20 cellular contexts compared by ENCODE assay signal in genomic region chr17:40608061-40608581, GRCh38. TPM values are rescaled to one million over a fixed set of nuclear protein-coding genes. Genes with fewer than 3 reads are reported as not detected.
DNase-seq lines count a peak whose midpoint lies in the region; ATAC-seq, FAIRE-seq and TF ChIP-seq lines count a peak whose summit lies in the region.
"Had no signal": no experiment of that assay in that cellular context is flagged by ENCODE, and none has a peak within 500 bp of the region (broad histone marks: within the 10 kb centered on the region; RNA-seq: fewer than 3 reads in every experiment).

No MANE protein-coding gene starts in this region.

- no peaks in the 10 kb centered on the region for H3K9me3 ChIP-seq in lower lobe of right lung
- no peaks in the 10 kb centered on the region for H3K9me3 ChIP-seq in upper lobe of left lung
- H3K9me3 ChIP-seq: gastroesophageal sphincter, spleen had no signal

- DNase-seq in activated naive CD4-positive, alpha-beta T cell treated with anti-CD3 and anti-CD28 coated beads for 36 hours, result peak; percentile 64
- no peak for DNase-seq in activated naive CD4-positive, alpha-beta T cell treated with Interleukin-2 at 50 U/mL for 16 hours
- peak; percentile 56 to 59 for DNase-seq in activated T-cell treated with anti-CD3 and anti-CD28 coated beads, Interleukin-2, amount 50 U/mL, for 72 hours
- DNase-seq in lower lobe of right lung (no peak), upper lobe of left lung (no peak), urothelium cell line (ENCODE audit: low spot score) (no peak), head of caudate nucleus (no peak)
- DNase-seq: left ventricle myocardium superior, NCI-H1092 treated with DMSO at 0.1 percent for 48 hours, PC-9, spleen had no signal

- no peaks in the 10 kb centered on the region for H3K36me3 ChIP-seq in lower lobe of right lung
- no peaks in the 10 kb centered on the region for H3K36me3 ChIP-seq in upper lobe of left lung
- H3K36me3 ChIP-seq: gastroesophageal sphincter, spleen had no signal

- no peak for TF ChIP-seq CTCF in lower lobe of right lung (IDR thresholded peaks at IDR 0.05)
- TF ChIP-seq CTCF in upper lobe of left lung (IDR thresholded peaks at IDR 0.05), result no peak

- WGBS in upper lobe of left lung, 2 donors, result 71 to 78% methylated on average over 6 of the region's 6 CpGs

- H3K27ac Mint-ChIP-seq in activated naive CD4-positive, alpha-beta T cell treated with anti-CD3 and anti-CD28 coated beads for 36 hours, result peak overlapping the region; percentile 73
- H3K27ac Mint-ChIP-seq in activated T-cell treated with anti-CD3 and anti-CD28 coated beads, Interleukin-2, amount 50 U/mL, for 72 hours, result peak overlapping the region; percentile 71
- H3K27ac Mint-ChIP-seq: GM23338, nephron had no signal

- H3K4me3 ChIP-seq in lower lobe of right lung (no peak overlapping the region), upper lobe of left lung (no peak overlapping the region)
- H3K4me3 ChIP-seq: coronary artery, gastroesophageal sphincter, GM23338, PC-9, SK-N-MC, spleen had no signal

- CTCF ChIA-PET in activated naive CD4-positive, alpha-beta T cell treated with anti-CD3 and anti-CD28 coated beads for 36 hours (lab: Charles Lee), result interaction anchor here (0.8 to 11.7 kb wide), 2 partner anchors 27 to 47 kb away, joined by 3 to 205 read pairs; partner anchors contain the start of gene CCR7

- no peaks in the 10 kb centered on the region for H3K9me3 Mint-ChIP-seq in activated naive CD4-positive, alpha-beta T cell treated with anti-CD3 and anti-CD28 coated beads for 36 hours
- no peaks in the 10 kb centered on the region for H3K9me3 Mint-ChIP-seq in activated T-cell treated with anti-CD3 and anti-CD28 coated beads, Interleukin-2, amount 50 U/mL, for 72 hours
- H3K9me3 Mint-ChIP-seq: GM23338, nephron had no signal

- no peaks in the 10 kb centered on the region for H3K36me3 Mint-ChIP-seq in activated naive CD4-positive, alpha-beta T cell treated with anti-CD3 and anti-CD28 coated beads for 36 hours (ENCODE audit: low read depth)
- H3K36me3 Mint-ChIP-seq in activated T-cell treated with anti-CD3 and anti-CD28 coated beads, Interleukin-2, amount 50 U/mL, for 72 hours (ENCODE audit: insufficient read depth in 2 of 2), result no peaks in the 10 kb centered on the region

- H3K27me3 ChIP-seq in lower lobe of right lung (ENCODE audit: low read depth), result no peaks in the 10 kb centered on the region
- H3K27me3 ChIP-seq in upper lobe of left lung, result no peaks in the 10 kb centered on the region
- H3K27me3 ChIP-seq: spleen had no signal

- peak overlapping the region; percentile 38 for H3K4me3 Mint-ChIP-seq in activated naive CD4-positive, alpha-beta T cell treated with anti-CD3 and anti-CD28 coated beads for 36 hours
- peak overlapping the region; percentile 74 to 76 for H3K4me3 Mint-ChIP-seq in activated T-cell treated with anti-CD3 and anti-CD28 coated beads, Interleukin-2, amount 50 U/mL, for 72 hours
- H3K4me3 Mint-ChIP-seq: GM23338, nephron had no signal

- H3K4me1 ChIP-seq in lower lobe of right lung (peaks cover 26% of the 10 kb centered on the region), upper lobe of left lung (peaks cover 15 to 34% (median 26%) of the 10 kb centered on the region in 4 donors)
- H3K4me1 ChIP-seq: gastroesophageal sphincter had no signal

- peak; percentile 70 to 71 for ATAC-seq in activated T-cell treated with anti-CD3 and anti-CD28 coated beads, Interleukin-2, amount 50 U/mL, for 72 hours (replicated peaks in 1 of 2)
- peak in 1 of 2 donors; percentile 31 for ATAC-seq in lower lobe of right lung
- no peak for ATAC-seq in upper lobe of left lung (ENCODE audit: low FRiP score in 2 of 2)
- no peak for ATAC-seq in SK-N-SH treated with all-trans-retinoic acid at 6 μM for 48 hours
- ATAC-seq: gastroesophageal sphincter, GM23338, left ventricle myocardium superior had no signal

- peaks cover 95% of the 10 kb centered on the region for H3K4me1 Mint-ChIP-seq in activated naive CD4-positive, alpha-beta T cell treated with anti-CD3 and anti-CD28 coated beads for 36 hours (ENCODE audit: low read depth)
- peaks cover 99% of the 10 kb centered on the region for H3K4me1 Mint-ChIP-seq in activated T-cell treated with anti-CD3 and anti-CD28 coated beads, Interleukin-2, amount 50 U/mL, for 72 hours (ENCODE audit: low read depth)
- H3K4me1 Mint-ChIP-seq: nephron had no signal

- no peaks in the 10 kb centered on the region for H3K27me3 Mint-ChIP-seq in activated naive CD4-positive, alpha-beta T cell treated with anti-CD3 and anti-CD28 coated beads for 36 hours (ENCODE audit: low read depth)
- H3K27me3 Mint-ChIP-seq in activated T-cell treated with anti-CD3 and anti-CD28 coated beads, Interleukin-2, amount 50 U/mL, for 72 hours (ENCODE audit: low read depth), result no peaks in the 10 kb centered on the region

- H3K27ac ChIP-seq in lower lobe of right lung (peak overlapping the region; percentile 71), upper lobe of left lung (peak overlapping the region in 3 of 4 donors; percentile 62 to 68 (median 68))
- H3K27ac ChIP-seq: coronary artery, epithelial cell of prostate, gastroesophageal sphincter, PC-9, SK-N-MC had no signal

- FAIRE-seq in urothelium cell line (lab: Jason Lieb, UNC), result no peak
- FAIRE-seq: astrocyte had no signal

- no peak for TF ChIP-seq EP300 in upper lobe of left lung (IDR thresholded peaks at IDR 0.05)

- no peak for TF ChIP-seq POLR2A in upper lobe of left lung (IDR thresholded peaks at IDR 0.05)

- intact Hi-C loops in activated naive CD4-positive, alpha-beta T cell treated with anti-CD3 and anti-CD28 coated beads for 36 hours (cut with micrococcal nuclease), result loop anchor here (1.0 to 10.0 kb wide), 3 partner anchors 9 to 1069 kb away; partner anchors contain the start of gene NR1D1
- intact Hi-C loops in lower lobe of right lung (cut with DNase I), result no loop called here
- intact Hi-C loops in head of caudate nucleus (cut with DNase I), result no loop called here

TF ChIP-seq in SK-N-SH treated with all-trans-retinoic acid at 6 μM for 48 hours, 23 proteins besides CTCF, POLR2A, EP300 and RAD21 (continues in another document):
- no peak for TF ChIP-seq CSDC2 (CRISPR knock-in tag; IDR thresholded peaks at IDR 0.05)
- TF ChIP-seq ZC3H10 (CRISPR knock-in tag; IDR thresholded peaks at IDR 0.05), result no peak
- TF ChIP-seq BACH2 (CRISPR knock-in tag; IDR thresholded peaks at IDR 0.05; ENCODE audit: borderline replicate concordance), result no peak
- TF ChIP-seq CSRNP3 (CRISPR knock-in tag; IDR thresholded peaks at IDR 0.05), result no peak
- TF ChIP-seq TOX (CRISPR knock-in tag; IDR thresholded peaks at IDR 0.05; ENCODE audit: borderline replicate concordance), result no peak
- no peak for TF ChIP-seq ZFP3 (CRISPR knock-in tag; IDR thresholded peaks at IDR 0.05)
- no peak for TF ChIP-seq CREB5 (CRISPR knock-in tag; IDR thresholded peaks at IDR 0.05; ENCODE audit: low read depth)
- no peak for TF ChIP-seq GLIS3 (CRISPR knock-in tag; IDR thresholded peaks at IDR 0.05)
- TF ChIP-seq OSR1 (CRISPR knock-in tag; IDR thresholded peaks at IDR 0.05), result no peak

RNA-seq across cellular contexts. Expression of gene SMARCE1, which starts 39.5 kb away (rescaled TPM):
- 100 to 1,000 TPM; 102 to 112 TPM for total RNA-seq in activated naive CD4-positive, alpha-beta T cell treated with anti-CD3 and anti-CD28 coated beads for 36 hours
- 100 to 1,000 TPM in 1 of 2 donors, 10 to 100 TPM in 1; 98.1 to 114 TPM for total RNA-seq in activated T-cell treated with anti-CD3 and anti-CD28 coated beads, Interleukin-2, amount 50 U/mL, for 72 hours
- total RNA-seq in lower lobe of right lung, result 83.6 TPM
- total RNA-seq in upper lobe of left lung, result 10 to 100 TPM; 39.8 to 91.4 (median 65.8) TPM

RNA-seq across cellular contexts. Expression of gene CCR7, which starts 42.8 kb away (rescaled TPM):
- 100 to 1,000 TPM; 150 to 156 TPM for total RNA-seq in activated naive CD4-positive, alpha-beta T cell treated with anti-CD3 and anti-CD28 coated beads for 36 hours
- total RNA-seq in activated T-cell treated with anti-CD3 and anti-CD28 coated beads, Interleukin-2, amount 50 U/mL, for 72 hours, result 100 to 1,000 TPM; 311 to 371 TPM
- total RNA-seq in lower lobe of right lung (2.2 TPM), upper lobe of left lung (1 to 10 TPM in 3 of 6 donors, under 1 TPM in 1, not detected in 2; 0.30 to 2.8 (median 1.4) TPM)
- total RNA-seq: astrocyte, G401, PC-9 had no signal

RNA-seq across cellular contexts. Expression of gene KRT222, which starts 56.9 kb away (rescaled TPM):
- not detected for total RNA-seq in activated naive CD4-positive, alpha-beta T cell treated with anti-CD3 and anti-CD28 coated beads for 36 hours
- not detected for total RNA-seq in activated T-cell treated with anti-CD3 and anti-CD28 coated beads, Interleukin-2, amount 50 U/mL, for 72 hours
- total RNA-seq in lower lobe of right lung, result 1.3 TPM
- total RNA-seq in upper lobe of left lung, result 1 to 10 TPM in 1 of 6 donors, under 1 TPM in 1, not detected in 4; 0.86 to 1.2 TPM
- total RNA-seq: G401, GM23338, left ventricle myocardium superior, PC-9 had no signal

Comparison
In these comparisons a context has a peak if more than half of its experiments do, and no peak if none do; other contexts are left out.
1. DNase-seq: peak in activated naive CD4-positive, alpha-beta T cell treated with anti-CD3 and anti-CD28 coated beads for 36 hours (single experiment) and activated T-cell treated with anti-CD3 and anti-CD28 coated beads, Interleukin-2, amount 50 U/mL, for 72 hours (2 of 2); none in activated naive CD4-positive, alpha-beta T cell treated with Interleukin-2 at 50 U/mL for 16 hours (single experiment), lower lobe of right lung (single experiment), upper lobe of left lung (0 of 2), urothelium cell line (single experiment) and head of caudate nucleus (0 of 42).
2. ATAC-seq: peak in activated T-cell treated with anti-CD3 and anti-CD28 coated beads, Interleukin-2, amount 50 U/mL, for 72 hours (2 of 2); none in upper lobe of left lung (0 of 2) and SK-N-SH treated with all-trans-retinoic acid at 6 μM for 48 hours (single experiment).
3. RNA of gene CCR7, which starts 42.8 kb away (total RNA-seq): 311 to 371 TPM in activated T-cell treated with anti-CD3 and anti-CD28 coated beads, Interleukin-2, amount 50 U/mL, for 72 hours and 150 to 156 TPM in activated naive CD4-positive, alpha-beta T cell treated with anti-CD3 and anti-CD28 coated beads for 36 hours; 2.2 TPM in lower lobe of right lung (single experiment) and 0.30 to 2.8 TPM in upper lobe of left lung; every median in the first group is over 10 times any median in the second.